25 cellular contexts compared by ENCODE assay signal in genomic region chr4:91233164-91233563, GRCh38.
"Had no signal": no experiment of that assay in that cellular context is flagged by ENCODE, and none has a peak within 500 bp of the region (broad histone marks: within the 10 kb centered on the region; RNA-seq: fewer than 3 reads in every experiment).

No MANE protein-coding gene starts in this region.

- DNase-seq: activated CD4-positive, alpha-beta memory T cell treated with anti-CD3 and anti-CD28 coated beads, Interleukin-2, amount 10 ng/mL, durations not matched to agents 7 days and 5 days; activated CD4-positive, alpha-beta T cell treated with anti-CD3 and anti-CD28 coated beads for 48 hours; activated CD4-positive, CD25-positive, alpha-beta regulatory T cell; activated gamma-delta T cell; activated naive CD4-positive, alpha-beta T cell treated with anti-CD3 and anti-CD28 coated beads, Interleukin-2, amount 50 U/mL, for 16 hours; activated naive CD8-positive, alpha-beta T cell treated with anti-CD3 and anti-CD28 coated beads, Interleukin-2, amount 50 U/mL, for 24 hours; activated T-cell treated with anti-CD3 and anti-CD28 coated beads for 4 hours; body of pancreas; cortex of kidney; foreskin melanocyte; immature natural killer cell; naive thymus-derived CD4-positive, alpha-beta T cell; sigmoid colon; stimulated activated CD4-positive, alpha-beta T cell treated with anti-CD3 and anti-CD28 coated beads, Interleukin-15, amount 100 ng/mL, for 24 hours; stimulated activated naive B cell treated with anti-CD40 and anti-IgM and Interleukin-4, amounts not matched to agents 10 μg/mL and 1 μg/mL and 100 μg/mL, for 72 hours; transverse colon; uterus had no signal

- H3K27me3 Mint-ChIP-seq: activated CD4-positive, alpha-beta memory T cell treated with anti-CD3 and anti-CD28 coated beads, Interleukin-2, amount 10 ng/mL, durations not matched to agents 7 days and 5 days; activated naive CD8-positive, alpha-beta T cell treated with anti-CD3 and anti-CD28 coated beads, Interleukin-2, amount 50 U/mL, for 24 hours; naive thymus-derived CD4-positive, alpha-beta T cell; stimulated activated naive B cell treated with anti-CD40 and anti-IgM and Interleukin-4, amounts not matched to agents 10 μg/mL and 1 μg/mL and 100 μg/mL, for 72 hours had no signal

- H2AFZ ChIP-seq: hepatocyte had no signal

- FAIRE-seq: endometrium had no signal

- H3K4me3 Mint-ChIP-seq: activated CD4-positive, alpha-beta memory T cell treated with anti-CD3 and anti-CD28 coated beads, Interleukin-2, amount 10 ng/mL, durations not matched to agents 7 days and 5 days; activated naive CD8-positive, alpha-beta T cell treated with anti-CD3 and anti-CD28 coated beads, Interleukin-2, amount 50 U/mL, for 24 hours; immature natural killer cell; naive thymus-derived CD4-positive, alpha-beta T cell; neural crest cell; stimulated activated naive B cell treated with anti-CD40 and anti-IgM and Interleukin-4, amounts not matched to agents 10 μg/mL and 1 μg/mL and 100 μg/mL, for 72 hours had no signal

- H3K27me3 ChIP-seq: body of pancreas, cardiac muscle cell, hepatocyte, sigmoid colon, transverse colon, uterus had no signal

- H3K4me1 Mint-ChIP-seq: activated CD4-positive, alpha-beta memory T cell treated with anti-CD3 and anti-CD28 coated beads, Interleukin-2, amount 10 ng/mL, durations not matched to agents 7 days and 5 days; activated naive CD8-positive, alpha-beta T cell treated with anti-CD3 and anti-CD28 coated beads, Interleukin-2, amount 50 U/mL, for 24 hours; immature natural killer cell; naive thymus-derived CD4-positive, alpha-beta T cell; neural crest cell; stimulated activated naive B cell treated with anti-CD40 and anti-IgM and Interleukin-4, amounts not matched to agents 10 μg/mL and 1 μg/mL and 100 μg/mL, for 72 hours had no signal

- H3K9me3 Mint-ChIP-seq: activated CD4-positive, alpha-beta memory T cell treated with anti-CD3 and anti-CD28 coated beads, Interleukin-2, amount 10 ng/mL, durations not matched to agents 7 days and 5 days; neural crest cell had no signal

- H3K27ac Mint-ChIP-seq: activated CD4-positive, alpha-beta memory T cell treated with anti-CD3 and anti-CD28 coated beads, Interleukin-2, amount 10 ng/mL, durations not matched to agents 7 days and 5 days; activated naive CD8-positive, alpha-beta T cell treated with anti-CD3 and anti-CD28 coated beads, Interleukin-2, amount 50 U/mL, for 24 hours; immature natural killer cell; naive thymus-derived CD4-positive, alpha-beta T cell; stimulated activated naive B cell treated with anti-CD40 and anti-IgM and Interleukin-4, amounts not matched to agents 10 μg/mL and 1 μg/mL and 100 μg/mL, for 72 hours had no signal

- H3K4me1 ChIP-seq: body of pancreas, sigmoid colon, transverse colon, uterus had no signal

- H3K27ac ChIP-seq: body of pancreas, cardiac muscle cell, hepatocyte, sigmoid colon, transverse colon, uterus had no signal

- H3K9me3 ChIP-seq: body of pancreas, sigmoid colon, transverse colon had no signal

- ATAC-seq: activated naive CD8-positive, alpha-beta T cell treated with anti-CD3 and anti-CD28 coated beads, Interleukin-2, amount 50 U/mL, for 24 hours; body of pancreas; esophagus mucosa; left lobe of liver; naive thymus-derived CD4-positive, alpha-beta T cell; stimulated activated naive B cell treated with anti-CD40 and anti-IgM and Interleukin-4, amounts not matched to agents 10 μg/mL and 1 μg/mL and 100 μg/mL, for 72 hours had no signal

- H3K4me2 ChIP-seq: hepatocyte, smooth muscle cell had no signal

- H3K36me3 ChIP-seq: cardiac muscle cell, sigmoid colon, transverse colon, uterus had no signal

- H3K79me2 ChIP-seq: hepatocyte had no signal

- H3K4me3 ChIP-seq: body of pancreas, cardiac muscle cell, hepatocyte, lung, sigmoid colon, smooth muscle cell, transverse colon, uterus had no signal

- H3K36me3 Mint-ChIP-seq: immature natural killer cell; naive thymus-derived CD4-positive, alpha-beta T cell; stimulated activated naive B cell treated with anti-CD40 and anti-IgM and Interleukin-4, amounts not matched to agents 10 μg/mL and 1 μg/mL and 100 μg/mL, for 72 hours had no signal
